In the genomic region with DNA sequence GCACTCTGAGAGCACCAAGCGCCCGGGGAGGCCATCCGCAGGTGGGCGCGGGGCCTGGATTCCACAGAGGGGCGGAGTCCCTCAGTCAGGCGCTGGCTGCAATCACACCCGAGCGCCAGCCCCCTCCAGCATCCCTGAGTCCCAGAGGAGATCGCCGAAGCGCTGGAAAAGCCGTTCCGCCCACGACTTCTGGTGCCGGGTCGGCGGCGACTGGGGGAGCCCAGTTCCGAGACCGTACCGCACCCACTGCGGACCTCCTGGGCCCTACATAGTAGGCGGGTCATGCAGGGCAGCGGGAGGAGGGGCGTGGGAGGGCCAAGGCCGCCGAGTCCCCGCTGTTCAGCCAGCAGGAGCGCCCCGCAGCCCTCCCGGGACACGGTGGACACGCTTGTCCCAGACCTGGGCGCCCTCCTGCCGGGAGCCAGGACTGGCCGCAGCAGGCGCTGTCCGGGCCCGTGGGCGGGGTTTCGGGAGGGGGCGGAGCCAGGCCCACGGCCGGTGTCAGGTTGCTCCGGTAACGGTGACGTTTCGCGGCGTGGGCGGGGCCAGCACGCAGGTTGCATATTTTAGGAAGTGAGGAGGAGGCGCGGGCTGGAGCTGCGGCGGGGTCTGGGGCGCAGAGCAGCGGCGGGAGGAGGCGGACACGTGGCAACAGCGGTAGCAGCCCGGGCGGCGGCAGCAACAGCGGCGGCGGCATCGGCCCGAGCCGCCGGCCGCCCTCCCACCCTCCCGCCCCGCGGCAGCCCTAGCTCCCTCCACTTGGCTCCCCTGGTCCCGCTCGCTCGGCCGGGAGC, we compare ENCODE assay signal across 1 cellular context.
A peak's percentile ranks its signal among the peaks of the same experiment; 100 is the strongest.
TF ChIP-seq lines count a peak whose summit lies in the region.

TSS of gene ATP1A1 (plus strand) at position 594 of the 794 bp plus-strand sequence. CDS start 268 bp downstream, outside the sequence.

TF ChIP-seq in GM12878, 131 proteins besides CTCF, POLR2A, EP300 and RAD21 (continued from another document and continues in another):
- TF ChIP-seq TAF1 (IDR thresholded peaks at IDR 0.05; ENCODE audit: borderline replicate concordance, low read depth, low read length) (peak; percentile 85), SPI1 (IDR thresholded peaks at IDR 0.05; ENCODE audit: borderline replicate concordance, insufficient read depth, low read depth, low read length) (peak; percentile 79; the same call in 1 of the 2 replicates), POLR2AphosphoS2 (IDR thresholded peaks at IDR 0.05; ENCODE audit: low read depth, low read length) (peak; percentile 66; the same call in 1 of the 2 replicates), MEF2A (IDR thresholded peaks at IDR 0.05; ENCODE audit: insufficient read depth, low read depth, low read length) (peak; percentile 36; the same call in 1 of the 2 replicates), MAX (IDR thresholded peaks at IDR 0.05; ENCODE audit: low read depth, low read length) (peak; percentile 78; the same call in 1 of the 2 replicates), RUNX3 (IDR thresholded peaks at IDR 0.05; ENCODE audit: low read length) (peak; percentile 58), MLLT1 (IDR thresholded peaks at IDR 0.05) (no peak), TCF3 (IDR thresholded peaks at IDR 0.05; ENCODE audit: borderline replicate concordance, insufficient read depth, low read depth, low read length) (peak; percentile 70; the same call in 1 of the 2 replicates), HDGF (IDR thresholded peaks at IDR 0.05) (0 out of 2 replicates have a peak, but pooled peaks have one; percentile 56), ZNF687 (IDR thresholded peaks at IDR 0.05) (peak; percentile 30; the same call in 1 of the 2 replicates), SUPT20H (IDR thresholded peaks at IDR 0.05; ENCODE audit: borderline replicate concordance, control insufficient read depth, low read depth, low read length) (no peak), PML (IDR thresholded peaks at IDR 0.05; ENCODE audit: low read length) (0 out of 2 replicates have a peak, but pooled peaks have one; percentile 33), RB1 (IDR thresholded peaks at IDR 0.05; ENCODE audit: borderline replicate concordance) (0 out of 2 replicates have a peak, but pooled peaks have one; percentile 14), TBL1XR1 (IDR thresholded peaks at IDR 0.05; ENCODE audit: low read depth, low read length) (0 out of 2 replicates have a peak, but pooled peaks have one; percentile 34), MTA3 (IDR thresholded peaks at IDR 0.05; ENCODE audit: borderline replicate concordance, low read length) (no peak), POLR2AphosphoS5 (IDR thresholded peaks at IDR 0.05; ENCODE audit: low read length) (peak; percentile 84), E2F4 (IDR thresholded peaks at IDR 0.05; ENCODE audit: low read depth, low read length) (peak; percentile 17; the same call in 1 of the 2 replicates), MYC (IDR thresholded peaks at IDR 0.05; ENCODE audit: insufficient read depth, insufficient read length, insufficient replicate concordance, low read length, severe bottlenecking) (peak; percentile 18), PKNOX1 (IDR thresholded peaks at IDR 0.05) (no peak), EED (IDR thresholded peaks at IDR 0.05; ENCODE audit: low read depth) (no peak), RBBP5 (conservative IDR thresholded peaks at IDR 0.05) (no peak), BCL3 (IDR thresholded peaks at IDR 0.05; ENCODE audit: borderline replicate concordance, insufficient read depth, low read depth, low read length, poor library complexity, severe bottlenecking) (peak; percentile 58), BMI1 (IDR thresholded peaks at IDR 0.05; ENCODE audit: borderline replicate concordance) (peak; percentile 82), NFIC (IDR thresholded peaks at IDR 0.05; ENCODE audit: low read depth, low read length) (no peak), GATAD2B (conservative IDR thresholded peaks at IDR 0.05; ENCODE audit: low read depth) (peak; percentile 34; the same call in 1 of the 2 replicates), NR2C1 (IDR thresholded peaks at IDR 0.05) (no peak), ZNF24 (IDR thresholded peaks at IDR 0.05) (no peak), RFX5 (IDR thresholded peaks at IDR 0.05; ENCODE audit: low read depth, low read length) (peak; percentile 88), MEF2B (IDR thresholded peaks at IDR 0.05; ENCODE audit: partially characterized antibody, poor library complexity, severe bottlenecking) (peak; percentile 42), BCLAF1 (IDR thresholded peaks at IDR 0.05) (no peak), POU2F2 (IDR thresholded peaks at IDR 0.05; ENCODE audit: borderline replicate concordance, low read depth, low read length) (peak; percentile 94), ZNF207 (IDR thresholded peaks at IDR 0.05; ENCODE audit: borderline replicate concordance) (peak; percentile 32; the same call in 1 of the 2 replicates), NRF1 (conservative IDR thresholded peaks at IDR 0.05; ENCODE audit: low read depth, low read length) (peak; percentile 36), WRNIP1 (IDR thresholded peaks at IDR 0.05; ENCODE audit: borderline replicate concordance, low read depth, low read length) (no peak)
- TF ChIP-seq, protein P1, sequence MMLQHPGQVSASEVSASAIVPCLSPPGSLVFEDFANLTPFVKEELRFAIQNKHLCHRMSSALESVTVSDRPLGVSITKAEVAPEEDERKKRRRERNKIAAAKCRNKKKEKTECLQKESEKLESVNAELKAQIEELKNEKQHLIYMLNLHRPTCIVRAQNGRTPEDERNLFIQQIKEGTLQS (IDR thresholded peaks at IDR 0.05; ENCODE audit: borderline replicate concordance, extremely low read depth, low read depth, low read length), result no peak
- TF ChIP-seq, protein P2, sequence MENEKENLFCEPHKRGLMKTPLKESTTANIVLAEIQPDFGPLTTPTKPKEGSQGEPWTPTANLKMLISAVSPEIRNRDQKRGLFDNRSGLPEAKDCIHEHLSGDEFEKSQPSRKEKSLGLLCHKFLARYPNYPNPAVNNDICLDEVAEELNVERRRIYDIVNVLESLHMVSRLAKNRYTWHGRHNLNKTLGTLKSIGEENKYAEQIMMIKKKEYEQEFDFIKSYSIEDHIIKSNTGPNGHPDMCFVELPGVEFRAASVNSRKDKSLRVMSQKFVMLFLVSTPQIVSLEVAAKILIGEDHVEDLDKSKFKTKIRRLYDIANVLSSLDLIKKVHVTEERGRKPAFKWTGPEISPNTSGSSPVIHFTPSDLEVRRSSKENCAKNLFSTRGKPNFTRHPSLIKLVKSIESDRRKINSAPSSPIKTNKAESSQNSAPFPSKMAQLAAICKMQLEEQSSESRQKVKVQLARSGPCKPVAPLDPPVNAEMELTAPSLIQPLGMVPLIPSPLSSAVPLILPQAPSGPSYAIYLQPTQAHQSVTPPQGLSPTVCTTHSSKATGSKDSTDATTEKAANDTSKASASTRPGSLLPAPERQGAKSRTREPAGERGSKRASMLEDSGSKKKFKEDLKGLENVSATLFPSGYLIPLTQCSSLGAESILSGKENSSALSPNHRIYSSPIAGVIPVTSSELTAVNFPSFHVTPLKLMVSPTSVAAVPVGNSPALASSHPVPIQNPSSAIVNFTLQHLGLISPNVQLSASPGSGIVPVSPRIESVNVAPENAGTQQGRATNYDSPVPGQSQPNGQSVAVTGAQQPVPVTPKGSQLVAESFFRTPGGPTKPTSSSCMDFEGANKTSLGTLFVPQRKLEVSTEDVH (IDR thresholded peaks at IDR 0.05; ENCODE audit: low read depth, partially characterized antibody), result no peak
